ENCODE assay signal across 2 cellular contexts in the genomic region with DNA sequence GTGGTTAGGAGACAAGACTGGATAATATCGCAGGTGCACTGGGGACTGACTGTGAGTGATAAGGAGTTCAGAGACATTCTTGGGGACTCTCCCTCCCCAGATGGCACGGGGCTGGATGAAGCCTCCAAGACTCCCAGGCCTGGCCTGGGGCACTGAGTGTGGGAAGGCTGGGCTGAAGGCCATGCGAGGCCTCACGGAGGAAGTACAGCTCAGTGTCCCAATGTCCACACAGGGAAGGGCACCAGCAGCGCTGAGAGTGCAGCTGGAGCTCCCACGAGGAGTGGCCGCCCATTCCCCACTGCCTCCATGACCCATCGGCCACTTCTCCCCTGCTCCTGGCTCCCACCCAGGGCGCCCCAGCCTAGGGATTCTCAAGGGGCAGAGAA.
TF ChIP-seq lines count a peak whose summit lies in the region.

No MANE protein-coding gene starts in this region.

TF ChIP-seq in HCT116, 20 proteins besides CTCF, POLR2A, EP300 and RAD21:
- TF ChIP-seq TCF7L2 (IDR thresholded peaks at IDR 0.05; ENCODE audit: borderline replicate concordance, extremely low read depth, insufficient read depth, insufficient read length): no peak
- TF ChIP-seq, protein P1, sequence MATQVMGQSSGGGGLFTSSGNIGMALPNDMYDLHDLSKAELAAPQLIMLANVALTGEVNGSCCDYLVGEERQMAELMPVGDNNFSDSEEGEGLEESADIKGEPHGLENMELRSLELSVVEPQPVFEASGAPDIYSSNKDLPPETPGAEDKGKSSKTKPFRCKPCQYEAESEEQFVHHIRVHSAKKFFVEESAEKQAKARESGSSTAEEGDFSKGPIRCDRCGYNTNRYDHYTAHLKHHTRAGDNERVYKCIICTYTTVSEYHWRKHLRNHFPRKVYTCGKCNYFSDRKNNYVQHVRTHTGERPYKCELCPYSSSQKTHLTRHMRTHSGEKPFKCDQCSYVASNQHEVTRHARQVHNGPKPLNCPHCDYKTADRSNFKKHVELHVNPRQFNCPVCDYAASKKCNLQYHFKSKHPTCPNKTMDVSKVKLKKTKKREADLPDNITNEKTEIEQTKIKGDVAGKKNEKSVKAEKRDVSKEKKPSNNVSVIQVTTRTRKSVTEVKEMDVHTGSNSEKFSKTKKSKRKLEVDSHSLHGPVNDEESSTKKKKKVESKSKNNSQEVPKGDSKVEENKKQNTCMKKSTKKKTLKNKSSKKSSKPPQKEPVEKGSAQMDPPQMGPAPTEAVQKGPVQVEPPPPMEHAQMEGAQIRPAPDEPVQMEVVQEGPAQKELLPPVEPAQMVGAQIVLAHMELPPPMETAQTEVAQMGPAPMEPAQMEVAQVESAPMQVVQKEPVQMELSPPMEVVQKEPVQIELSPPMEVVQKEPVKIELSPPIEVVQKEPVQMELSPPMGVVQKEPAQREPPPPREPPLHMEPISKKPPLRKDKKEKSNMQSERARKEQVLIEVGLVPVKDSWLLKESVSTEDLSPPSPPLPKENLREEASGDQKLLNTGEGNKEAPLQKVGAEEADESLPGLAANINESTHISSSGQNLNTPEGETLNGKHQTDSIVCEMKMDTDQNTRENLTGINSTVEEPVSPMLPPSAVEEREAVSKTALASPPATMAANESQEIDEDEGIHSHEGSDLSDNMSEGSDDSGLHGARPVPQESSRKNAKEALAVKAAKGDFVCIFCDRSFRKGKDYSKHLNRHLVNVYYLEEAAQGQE (IDR thresholded peaks at IDR 0.05; ENCODE audit: low read depth): no peak
- TF ChIP-seq ZNF274 (IDR thresholded peaks at IDR 0.05; ENCODE audit: low read depth, low read length): no peak
- TF ChIP-seq POLR2AphosphoS5 (IDR thresholded peaks at IDR 0.05; ENCODE audit: low read depth, low read length): no peak
- TF ChIP-seq YY1 (IDR thresholded peaks at IDR 0.05; ENCODE audit: extremely low read depth, insufficient replicate concordance, low read depth, low read length): no peak
- TF ChIP-seq EZH2 (IDR thresholded peaks at IDR 0.05): no peak
- TF ChIP-seq EZH2phosphoT487 (IDR thresholded peaks at IDR 0.05; ENCODE audit: borderline replicate concordance): no peak
- no peak for TF ChIP-seq EGR1 (IDR thresholded peaks at IDR 0.05; ENCODE audit: low read depth)
- TF ChIP-seq SRF (IDR thresholded peaks at IDR 0.05; ENCODE audit: low read depth): no peak
- TF ChIP-seq CBX3 (IDR thresholded peaks at IDR 0.05; ENCODE audit: low read depth): no peak
- TF ChIP-seq, protein P2, sequence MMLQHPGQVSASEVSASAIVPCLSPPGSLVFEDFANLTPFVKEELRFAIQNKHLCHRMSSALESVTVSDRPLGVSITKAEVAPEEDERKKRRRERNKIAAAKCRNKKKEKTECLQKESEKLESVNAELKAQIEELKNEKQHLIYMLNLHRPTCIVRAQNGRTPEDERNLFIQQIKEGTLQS (IDR thresholded peaks at IDR 0.05): no peak
- TF ChIP-seq JUND (IDR thresholded peaks at IDR 0.05): no peak
- no peak for TF ChIP-seq ELF1 (IDR thresholded peaks at IDR 0.05; ENCODE audit: borderline replicate concordance, low read depth)
- no peak for TF ChIP-seq SIN3A (IDR thresholded peaks at IDR 0.05; ENCODE audit: low read depth)
- no peak for TF ChIP-seq SP1 (IDR thresholded peaks at IDR 0.05; ENCODE audit: low read depth)
- TF ChIP-seq, protein P3, sequence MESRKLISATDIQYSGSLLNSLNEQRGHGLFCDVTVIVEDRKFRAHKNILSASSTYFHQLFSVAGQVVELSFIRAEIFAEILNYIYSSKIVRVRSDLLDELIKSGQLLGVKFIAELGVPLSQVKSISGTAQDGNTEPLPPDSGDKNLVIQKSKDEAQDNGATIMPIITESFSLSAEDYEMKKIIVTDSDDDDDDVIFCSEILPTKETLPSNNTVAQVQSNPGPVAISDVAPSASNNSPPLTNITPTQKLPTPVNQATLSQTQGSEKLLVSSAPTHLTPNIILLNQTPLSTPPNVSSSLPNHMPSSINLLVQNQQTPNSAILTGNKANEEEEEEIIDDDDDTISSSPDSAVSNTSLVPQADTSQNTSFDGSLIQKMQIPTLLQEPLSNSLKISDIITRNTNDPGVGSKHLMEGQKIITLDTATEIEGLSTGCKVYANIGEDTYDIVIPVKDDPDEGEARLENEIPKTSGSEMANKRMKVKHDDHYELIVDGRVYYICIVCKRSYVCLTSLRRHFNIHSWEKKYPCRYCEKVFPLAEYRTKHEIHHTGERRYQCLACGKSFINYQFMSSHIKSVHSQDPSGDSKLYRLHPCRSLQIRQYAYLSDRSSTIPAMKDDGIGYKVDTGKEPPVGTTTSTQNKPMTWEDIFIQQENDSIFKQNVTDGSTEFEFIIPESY (IDR thresholded peaks at IDR 0.05; ENCODE audit: extremely low read depth, insufficient replicate concordance, low read length): no peak
- TF ChIP-seq, protein P4, sequence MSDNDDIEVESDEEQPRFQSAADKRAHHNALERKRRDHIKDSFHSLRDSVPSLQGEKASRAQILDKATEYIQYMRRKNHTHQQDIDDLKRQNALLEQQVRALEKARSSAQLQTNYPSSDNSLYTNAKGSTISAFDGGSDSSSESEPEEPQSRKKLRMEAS (IDR thresholded peaks at IDR 0.05): no peak

TF ChIP-seq in WTC11, 78 proteins besides CTCF, POLR2A, EP300 and RAD21:
- TF ChIP-seq TP53 (CRISPR knock-in tag; IDR thresholded peaks at IDR 0.05) (no peak), ZNF423 (CRISPR knock-in tag; IDR thresholded peaks at IDR 0.05) (no peak), KAT7 (CRISPR knock-in tag; IDR thresholded peaks at IDR 0.05; ENCODE audit: borderline replicate concordance) (no peak), ZNF416 (CRISPR knock-in tag; IDR thresholded peaks at IDR 0.05) (no peak), ETV6 (CRISPR knock-in tag; IDR thresholded peaks at IDR 0.05) (no peak), RORB (CRISPR knock-in tag; IDR thresholded peaks at IDR 0.05) (no peak), NR2C2 (CRISPR knock-in tag; IDR thresholded peaks at IDR 0.05) (no peak), PRRX2 (CRISPR knock-in tag; IDR thresholded peaks at IDR 0.05) (no peak), ZNF232 (CRISPR knock-in tag; IDR thresholded peaks at IDR 0.05) (no peak), TEAD1 (CRISPR knock-in tag; IDR thresholded peaks at IDR 0.05) (no peak)
- TF ChIP-seq, protein P5, sequence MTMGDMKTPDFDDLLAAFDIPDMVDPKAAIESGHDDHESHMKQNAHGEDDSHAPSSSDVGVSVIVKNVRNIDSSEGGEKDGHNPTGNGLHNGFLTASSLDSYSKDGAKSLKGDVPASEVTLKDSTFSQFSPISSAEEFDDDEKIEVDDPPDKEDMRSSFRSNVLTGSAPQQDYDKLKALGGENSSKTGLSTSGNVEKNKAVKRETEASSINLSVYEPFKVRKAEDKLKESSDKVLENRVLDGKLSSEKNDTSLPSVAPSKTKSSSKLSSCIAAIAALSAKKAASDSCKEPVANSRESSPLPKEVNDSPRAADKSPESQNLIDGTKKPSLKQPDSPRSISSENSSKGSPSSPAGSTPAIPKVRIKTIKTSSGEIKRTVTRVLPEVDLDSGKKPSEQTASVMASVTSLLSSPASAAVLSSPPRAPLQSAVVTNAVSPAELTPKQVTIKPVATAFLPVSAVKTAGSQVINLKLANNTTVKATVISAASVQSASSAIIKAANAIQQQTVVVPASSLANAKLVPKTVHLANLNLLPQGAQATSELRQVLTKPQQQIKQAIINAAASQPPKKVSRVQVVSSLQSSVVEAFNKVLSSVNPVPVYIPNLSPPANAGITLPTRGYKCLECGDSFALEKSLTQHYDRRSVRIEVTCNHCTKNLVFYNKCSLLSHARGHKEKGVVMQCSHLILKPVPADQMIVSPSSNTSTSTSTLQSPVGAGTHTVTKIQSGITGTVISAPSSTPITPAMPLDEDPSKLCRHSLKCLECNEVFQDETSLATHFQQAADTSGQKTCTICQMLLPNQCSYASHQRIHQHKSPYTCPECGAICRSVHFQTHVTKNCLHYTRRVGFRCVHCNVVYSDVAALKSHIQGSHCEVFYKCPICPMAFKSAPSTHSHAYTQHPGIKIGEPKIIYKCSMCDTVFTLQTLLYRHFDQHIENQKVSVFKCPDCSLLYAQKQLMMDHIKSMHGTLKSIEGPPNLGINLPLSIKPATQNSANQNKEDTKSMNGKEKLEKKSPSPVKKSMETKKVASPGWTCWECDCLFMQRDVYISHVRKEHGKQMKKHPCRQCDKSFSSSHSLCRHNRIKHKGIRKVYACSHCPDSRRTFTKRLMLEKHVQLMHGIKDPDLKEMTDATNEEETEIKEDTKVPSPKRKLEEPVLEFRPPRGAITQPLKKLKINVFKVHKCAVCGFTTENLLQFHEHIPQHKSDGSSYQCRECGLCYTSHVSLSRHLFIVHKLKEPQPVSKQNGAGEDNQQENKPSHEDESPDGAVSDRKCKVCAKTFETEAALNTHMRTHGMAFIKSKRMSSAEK (CRISPR knock-in tag; IDR thresholded peaks at IDR 0.05; ENCODE audit: borderline replicate concordance): no peak
- TF ChIP-seq, protein P6, sequence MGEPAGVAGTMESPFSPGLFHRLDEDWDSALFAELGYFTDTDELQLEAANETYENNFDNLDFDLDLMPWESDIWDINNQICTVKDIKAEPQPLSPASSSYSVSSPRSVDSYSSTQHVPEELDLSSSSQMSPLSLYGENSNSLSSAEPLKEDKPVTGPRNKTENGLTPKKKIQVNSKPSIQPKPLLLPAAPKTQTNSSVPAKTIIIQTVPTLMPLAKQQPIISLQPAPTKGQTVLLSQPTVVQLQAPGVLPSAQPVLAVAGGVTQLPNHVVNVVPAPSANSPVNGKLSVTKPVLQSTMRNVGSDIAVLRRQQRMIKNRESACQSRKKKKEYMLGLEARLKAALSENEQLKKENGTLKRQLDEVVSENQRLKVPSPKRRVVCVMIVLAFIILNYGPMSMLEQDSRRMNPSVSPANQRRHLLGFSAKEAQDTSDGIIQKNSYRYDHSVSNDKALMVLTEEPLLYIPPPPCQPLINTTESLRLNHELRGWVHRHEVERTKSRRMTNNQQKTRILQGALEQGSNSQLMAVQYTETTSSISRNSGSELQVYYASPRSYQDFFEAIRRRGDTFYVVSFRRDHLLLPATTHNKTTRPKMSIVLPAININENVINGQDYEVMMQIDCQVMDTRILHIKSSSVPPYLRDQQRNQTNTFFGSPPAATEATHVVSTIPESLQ (CRISPR knock-in tag; IDR thresholded peaks at IDR 0.05): no peak
- TF ChIP-seq, protein P7, sequence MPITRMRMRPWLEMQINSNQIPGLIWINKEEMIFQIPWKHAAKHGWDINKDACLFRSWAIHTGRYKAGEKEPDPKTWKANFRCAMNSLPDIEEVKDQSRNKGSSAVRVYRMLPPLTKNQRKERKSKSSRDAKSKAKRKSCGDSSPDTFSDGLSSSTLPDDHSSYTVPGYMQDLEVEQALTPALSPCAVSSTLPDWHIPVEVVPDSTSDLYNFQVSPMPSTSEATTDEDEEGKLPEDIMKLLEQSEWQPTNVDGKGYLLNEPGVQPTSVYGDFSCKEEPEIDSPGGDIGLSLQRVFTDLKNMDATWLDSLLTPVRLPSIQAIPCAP (CRISPR knock-in tag; IDR thresholded peaks at IDR 0.05): no peak
- TF ChIP-seq, protein P8, sequence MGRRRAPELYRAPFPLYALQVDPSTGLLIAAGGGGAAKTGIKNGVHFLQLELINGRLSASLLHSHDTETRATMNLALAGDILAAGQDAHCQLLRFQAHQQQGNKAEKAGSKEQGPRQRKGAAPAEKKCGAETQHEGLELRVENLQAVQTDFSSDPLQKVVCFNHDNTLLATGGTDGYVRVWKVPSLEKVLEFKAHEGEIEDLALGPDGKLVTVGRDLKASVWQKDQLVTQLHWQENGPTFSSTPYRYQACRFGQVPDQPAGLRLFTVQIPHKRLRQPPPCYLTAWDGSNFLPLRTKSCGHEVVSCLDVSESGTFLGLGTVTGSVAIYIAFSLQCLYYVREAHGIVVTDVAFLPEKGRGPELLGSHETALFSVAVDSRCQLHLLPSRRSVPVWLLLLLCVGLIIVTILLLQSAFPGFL (CRISPR knock-in tag; IDR thresholded peaks at IDR 0.05; ENCODE audit: borderline replicate concordance): no peak
